In genomic region chr6:26331809-26332226, GRCh38 we compare ENCODE assay signal across 9 cellular contexts. TPM values are rescaled to one million over a fixed set of nuclear protein-coding genes. Genes with fewer than 3 reads are reported as not detected.
A peak's percentile ranks its signal among the peaks of the same experiment; 100 is the strongest.
DNase-seq lines count a peak whose midpoint lies in the region; ATAC-seq and TF ChIP-seq lines count a peak whose summit lies in the region.
"Had no signal": no experiment of that assay in that cellular context is flagged by ENCODE, and none has a peak within 500 bp of the region (broad histone marks: within the 10 kb centered on the region; RNA-seq: fewer than 3 reads in every experiment).

No MANE protein-coding gene starts in this region.

- peaks cover 5% of the 10 kb centered on the region for H3K36me3 Mint-ChIP-seq in activated naive CD4-positive, alpha-beta T cell treated with anti-CD3 and anti-CD28 coated beads for 36 hours (ENCODE audit: low read depth)
- no peaks in the 10 kb centered on the region for H3K36me3 Mint-ChIP-seq in stimulated activated memory B cell treated with anti-CD40 and anti-IgM and Interleukin-4, amounts not matched to agents 10 μg/mL and 1 μg/mL and 100 μg/mL, for 72 hours

- peaks cover 47% of the 10 kb centered on the region for H3K4me1 Mint-ChIP-seq in activated naive CD4-positive, alpha-beta T cell treated with anti-CD3 and anti-CD28 coated beads for 36 hours (ENCODE audit: low read depth)
- peaks cover 20% of the 10 kb centered on the region for H3K4me1 Mint-ChIP-seq in stimulated activated memory B cell treated with anti-CD40 and anti-IgM and Interleukin-4, amounts not matched to agents 10 μg/mL and 1 μg/mL and 100 μg/mL, for 72 hours

- ATAC-seq in stimulated activated memory B cell treated with anti-CD40 and anti-IgM and Interleukin-4, amounts not matched to agents 10 μg/mL and 1 μg/mL and 100 μg/mL, for 72 hours = no peak
- ATAC-seq in HG02759 (IDR thresholded peaks at IDR 0.05; ENCODE audit: unreplicated experiment) = no peak

- peak overlapping the region; percentile 82 for H3K4me3 Mint-ChIP-seq in activated naive CD4-positive, alpha-beta T cell treated with anti-CD3 and anti-CD28 coated beads for 36 hours
- H3K4me3 Mint-ChIP-seq in stimulated activated memory B cell treated with anti-CD40 and anti-IgM and Interleukin-4, amounts not matched to agents 10 μg/mL and 1 μg/mL and 100 μg/mL, for 72 hours = peak overlapping the region; percentile 16

- peak overlapping the region; percentile 55 for H3K4me3 ChIP-seq in epithelial cell of proximal tubule (ENCODE audit: low read depth, low read length)

- CTCF ChIA-PET in activated naive CD4-positive, alpha-beta T cell treated with anti-CD3 and anti-CD28 coated beads for 36 hours (lab: Charles Lee) = interaction anchor here (1.4 kb wide), 1 partner anchor 264 kb away, joined by 5 read pairs; no protein-coding TSS in a partner anchor

- TF ChIP-seq CTCF in epithelial cell of proximal tubule (conservative IDR thresholded peaks at IDR 0.05; ENCODE audit: low read depth, low read length) = no peak

- intact Hi-C loops in activated naive CD4-positive, alpha-beta T cell treated with anti-CD3 and anti-CD28 coated beads for 36 hours (cut with micrococcal nuclease) = loop anchor here (1.0 to 2.0 kb wide), 5 partner anchors 9 to 237 kb away; partner anchors contain the start of gene HMGN4

- H3K9me3 Mint-ChIP-seq in activated naive CD4-positive, alpha-beta T cell treated with anti-CD3 and anti-CD28 coated beads for 36 hours = no peaks in the 10 kb centered on the region
- peaks cover 3% of the 10 kb centered on the region for H3K9me3 Mint-ChIP-seq in stimulated activated memory B cell treated with anti-CD40 and anti-IgM and Interleukin-4, amounts not matched to agents 10 μg/mL and 1 μg/mL and 100 μg/mL, for 72 hours

- H3K27me3 Mint-ChIP-seq in activated naive CD4-positive, alpha-beta T cell treated with anti-CD3 and anti-CD28 coated beads for 36 hours (ENCODE audit: low read depth) = peaks cover 28% of the 10 kb centered on the region
- peaks cover 63% of the 10 kb centered on the region for H3K27me3 Mint-ChIP-seq in stimulated activated memory B cell treated with anti-CD40 and anti-IgM and Interleukin-4, amounts not matched to agents 10 μg/mL and 1 μg/mL and 100 μg/mL, for 72 hours

- H3K27ac Mint-ChIP-seq in activated naive CD4-positive, alpha-beta T cell treated with anti-CD3 and anti-CD28 coated beads for 36 hours = peak overlapping the region; percentile 75
- H3K27ac Mint-ChIP-seq in stimulated activated memory B cell treated with anti-CD40 and anti-IgM and Interleukin-4, amounts not matched to agents 10 μg/mL and 1 μg/mL and 100 μg/mL, for 72 hours = no peak overlapping the region

- peak; percentile 46 for DNase-seq in activated naive CD4-positive, alpha-beta T cell treated with anti-CD3 and anti-CD28 coated beads for 36 hours
- DNase-seq in activated naive CD4-positive, alpha-beta T cell treated with Interleukin-2 at 50 U/mL for 16 hours = no peak
- DNase-seq in activated CD4-positive, alpha-beta T cell treated with anti-CD3 and anti-CD28 coated beads for 4 hours = peak; percentile 45 to 48
- DNase-seq in epithelial cell of proximal tubule (ENCODE audit: low read depth) = no peak
- DNase-seq in hepatic stellate cell (ENCODE audit: low spot score) = no peak
- no peak for DNase-seq in OCI-M1 (lab: John Stamatoyannopoulos, UW)
- DNase-seq: DMS79 had no signal

RNA-seq across cellular contexts. Expression of gene BTN3A2, which starts 33.2 kb away (rescaled TPM):
- total RNA-seq in activated naive CD4-positive, alpha-beta T cell treated with anti-CD3 and anti-CD28 coated beads for 36 hours = 10 to 100 TPM; 67.6 to 80.5 TPM
- total RNA-seq in epithelial cell of proximal tubule = 14.3 and 15.0 TPM in 2 replicates

RNA-seq across cellular contexts. Expression of gene BTN2A2, which starts 51.1 kb away (rescaled TPM):
- total RNA-seq in activated naive CD4-positive, alpha-beta T cell treated with anti-CD3 and anti-CD28 coated beads for 36 hours = 10 to 100 TPM; 18.3 to 18.7 TPM
- total RNA-seq in epithelial cell of proximal tubule = 7.1 and 12.1 TPM in 2 replicates

Comparison
In these comparisons a context has a peak if more than half of its experiments do, and no peak if none do; other contexts are left out.
1. DNase-seq: peak in activated naive CD4-positive, alpha-beta T cell treated with anti-CD3 and anti-CD28 coated beads for 36 hours (single experiment) and activated CD4-positive, alpha-beta T cell treated with anti-CD3 and anti-CD28 coated beads for 4 hours (2 of 2); none in activated naive CD4-positive, alpha-beta T cell treated with Interleukin-2 at 50 U/mL for 16 hours (single experiment), epithelial cell of proximal tubule (single experiment), hepatic stellate cell (single experiment) and OCI-M1 (single experiment).